10 cellular contexts compared by ENCODE assay signal in the genomic region with DNA sequence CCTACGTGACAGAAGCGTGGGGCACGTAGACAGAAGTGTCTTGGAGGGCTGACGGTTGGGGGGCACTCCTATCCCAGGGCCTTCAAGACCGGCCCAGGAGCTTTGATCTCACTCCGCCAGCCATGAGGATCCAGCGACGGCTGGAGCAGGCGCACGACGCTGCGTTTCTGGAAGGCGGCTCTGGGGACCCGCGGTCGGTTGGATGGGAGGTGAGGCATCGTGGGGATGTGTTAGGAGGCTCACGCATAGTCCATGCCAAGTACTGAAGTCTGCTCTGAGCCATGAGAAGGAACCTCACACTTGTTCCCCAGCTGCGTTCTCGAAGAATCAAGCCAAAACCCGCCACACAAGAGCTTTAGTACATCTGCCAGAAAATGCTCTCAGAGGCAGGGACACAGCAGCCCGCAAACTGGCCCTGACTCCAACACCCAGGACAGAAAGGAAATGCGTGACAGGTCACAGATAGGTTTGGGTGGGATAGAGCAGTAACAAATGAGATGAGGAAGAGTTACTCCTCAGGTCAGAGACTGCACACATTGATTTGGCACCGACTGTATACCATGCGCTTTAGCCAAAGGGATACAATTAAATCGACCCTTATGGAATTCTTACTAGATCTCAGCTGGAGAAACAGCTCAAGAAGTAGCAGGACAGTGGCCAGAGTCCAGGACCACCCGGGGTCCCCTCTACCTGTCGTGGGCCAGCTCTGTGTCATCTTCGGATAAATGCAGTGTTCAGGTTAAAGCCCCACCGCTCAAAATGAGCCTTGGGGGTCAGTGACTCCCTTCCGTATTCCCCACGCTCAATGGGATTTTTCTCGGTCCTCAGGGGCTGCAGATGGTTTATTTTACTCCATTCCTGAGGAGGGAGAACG. TPM values are rescaled to one million over a fixed set of nuclear protein-coding genes. Genes with fewer than 3 reads are reported as not detected.
"Had no signal": no experiment of that assay in that cellular context is flagged by ENCODE, and none has a peak within 500 bp of the region (broad histone marks: within the 10 kb centered on the region; RNA-seq: fewer than 3 reads in every experiment).

No MANE protein-coding gene starts in this region.

- H3K27ac Mint-ChIP-seq: activated naive CD4-positive, alpha-beta T cell treated with anti-CD3 and anti-CD28 coated beads, Interleukin-2, amount 50 U/mL, for 24 hours; activated T-helper 2 cell treated with anti-CD3 and anti-CD28 coated beads, Interferon-gamma antibody, Interleukin-2, Interleukin-4, amounts not matched to agents 10 μg/mL and 5 μg/mL and 100 μg/mL, durations not matched to agents 14 hours and 24 hours and 36 hours had no signal

- H3K27ac ChIP-seq: adrenal gland, epithelial cell of prostate, neutrophil, tibial nerve had no signal

- H3K36me3 ChIP-seq: adrenal gland, neutrophil, tibial nerve had no signal

- H3K27me3 ChIP-seq: adrenal gland, tibial nerve had no signal

- H3K4me1 ChIP-seq: adrenal gland had no signal

- H3K4me3 Mint-ChIP-seq: activated naive CD4-positive, alpha-beta T cell treated with anti-CD3 and anti-CD28 coated beads, Interleukin-2, amount 50 U/mL, for 24 hours; naive thymus-derived CD8-positive, alpha-beta T cell had no signal

- H3K9me3 ChIP-seq: adrenal gland, mucosa of descending colon, neutrophil, tibial nerve had no signal

- H3K4me3 ChIP-seq: adrenal gland, mucosa of descending colon, tibial nerve had no signal

- H3K9me3 Mint-ChIP-seq: activated naive CD4-positive, alpha-beta T cell treated with anti-CD3 and anti-CD28 coated beads, Interleukin-2, amount 50 U/mL, for 24 hours; activated T-helper 2 cell treated with anti-CD3 and anti-CD28 coated beads, Interferon-gamma antibody, Interleukin-2, Interleukin-4, amounts not matched to agents 10 μg/mL and 5 μg/mL and 100 μg/mL, durations not matched to agents 14 hours and 24 hours and 36 hours; naive thymus-derived CD8-positive, alpha-beta T cell had no signal

- H3K36me3 Mint-ChIP-seq: activated naive CD4-positive, alpha-beta T cell treated with anti-CD3 and anti-CD28 coated beads, Interleukin-2, amount 50 U/mL, for 24 hours; naive thymus-derived CD8-positive, alpha-beta T cell had no signal

RNA-seq across cellular contexts. Expression of a gene that starts 6.6 kb away (rescaled TPM):
- total RNA-seq: activated T-helper 2 cell treated with anti-CD3 and anti-CD28 coated beads, Interferon-gamma antibody, Interleukin-2, Interleukin-4, amounts not matched to agents 10 μg/mL and 5 μg/mL and 100 μg/mL, durations not matched to agents 14 hours and 24 hours and 36 hours; adrenal gland; dermis microvascular lymphatic vessel endothelial cell; left lobe of liver; naive thymus-derived CD8-positive, alpha-beta T cell; tibial nerve had no signal
- polyA plus RNA-seq: naive thymus-derived CD8-positive, alpha-beta T cell had no signal
